ENCODE assay signal across 1 cellular context in the genomic region with DNA sequence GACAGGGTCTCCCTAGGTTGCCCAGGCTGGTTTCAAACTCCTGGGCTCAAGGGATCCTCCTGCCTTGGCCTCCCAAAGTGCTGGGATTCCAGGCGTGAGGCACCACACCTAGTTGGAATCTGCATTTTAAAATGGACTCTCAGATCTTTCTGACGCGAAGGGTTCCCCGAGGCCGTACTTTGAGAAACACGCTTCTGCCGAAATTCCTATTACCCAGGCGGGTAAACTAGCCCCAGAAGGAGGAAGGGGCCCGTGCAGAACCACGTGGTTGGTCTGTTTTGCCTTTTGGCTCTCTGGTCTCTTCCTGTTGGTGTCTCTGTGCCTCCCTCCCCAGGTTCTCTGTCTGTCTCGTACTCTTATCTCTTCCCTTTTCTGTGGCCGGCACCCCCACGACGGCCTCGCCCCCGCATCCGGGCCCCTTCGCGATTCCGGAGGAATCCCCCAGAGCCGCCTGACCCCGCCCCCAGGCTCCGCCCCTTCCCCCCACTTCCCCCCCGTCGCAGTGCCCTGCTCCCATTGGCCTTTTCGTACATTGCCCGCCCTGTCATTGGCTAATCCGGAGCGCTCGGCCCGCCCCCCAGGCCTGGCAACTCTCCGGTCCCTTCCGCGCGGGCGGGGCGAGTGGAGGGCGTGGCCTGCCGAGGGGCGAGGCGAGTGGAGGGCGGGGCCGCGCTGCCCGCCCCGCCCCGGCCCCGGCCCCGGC.
TF ChIP-seq lines count a peak whose summit lies in the region.

A gene (plus strand): TSS at position 689 of the 703 bp plus-strand sequence. CDS start 12,354 bp downstream, outside the sequence.

TF ChIP-seq in K562, 482 proteins besides CTCF, POLR2A, EP300 and RAD21 (continued from another document and continues in another):
- TF ChIP-seq, protein P1, sequence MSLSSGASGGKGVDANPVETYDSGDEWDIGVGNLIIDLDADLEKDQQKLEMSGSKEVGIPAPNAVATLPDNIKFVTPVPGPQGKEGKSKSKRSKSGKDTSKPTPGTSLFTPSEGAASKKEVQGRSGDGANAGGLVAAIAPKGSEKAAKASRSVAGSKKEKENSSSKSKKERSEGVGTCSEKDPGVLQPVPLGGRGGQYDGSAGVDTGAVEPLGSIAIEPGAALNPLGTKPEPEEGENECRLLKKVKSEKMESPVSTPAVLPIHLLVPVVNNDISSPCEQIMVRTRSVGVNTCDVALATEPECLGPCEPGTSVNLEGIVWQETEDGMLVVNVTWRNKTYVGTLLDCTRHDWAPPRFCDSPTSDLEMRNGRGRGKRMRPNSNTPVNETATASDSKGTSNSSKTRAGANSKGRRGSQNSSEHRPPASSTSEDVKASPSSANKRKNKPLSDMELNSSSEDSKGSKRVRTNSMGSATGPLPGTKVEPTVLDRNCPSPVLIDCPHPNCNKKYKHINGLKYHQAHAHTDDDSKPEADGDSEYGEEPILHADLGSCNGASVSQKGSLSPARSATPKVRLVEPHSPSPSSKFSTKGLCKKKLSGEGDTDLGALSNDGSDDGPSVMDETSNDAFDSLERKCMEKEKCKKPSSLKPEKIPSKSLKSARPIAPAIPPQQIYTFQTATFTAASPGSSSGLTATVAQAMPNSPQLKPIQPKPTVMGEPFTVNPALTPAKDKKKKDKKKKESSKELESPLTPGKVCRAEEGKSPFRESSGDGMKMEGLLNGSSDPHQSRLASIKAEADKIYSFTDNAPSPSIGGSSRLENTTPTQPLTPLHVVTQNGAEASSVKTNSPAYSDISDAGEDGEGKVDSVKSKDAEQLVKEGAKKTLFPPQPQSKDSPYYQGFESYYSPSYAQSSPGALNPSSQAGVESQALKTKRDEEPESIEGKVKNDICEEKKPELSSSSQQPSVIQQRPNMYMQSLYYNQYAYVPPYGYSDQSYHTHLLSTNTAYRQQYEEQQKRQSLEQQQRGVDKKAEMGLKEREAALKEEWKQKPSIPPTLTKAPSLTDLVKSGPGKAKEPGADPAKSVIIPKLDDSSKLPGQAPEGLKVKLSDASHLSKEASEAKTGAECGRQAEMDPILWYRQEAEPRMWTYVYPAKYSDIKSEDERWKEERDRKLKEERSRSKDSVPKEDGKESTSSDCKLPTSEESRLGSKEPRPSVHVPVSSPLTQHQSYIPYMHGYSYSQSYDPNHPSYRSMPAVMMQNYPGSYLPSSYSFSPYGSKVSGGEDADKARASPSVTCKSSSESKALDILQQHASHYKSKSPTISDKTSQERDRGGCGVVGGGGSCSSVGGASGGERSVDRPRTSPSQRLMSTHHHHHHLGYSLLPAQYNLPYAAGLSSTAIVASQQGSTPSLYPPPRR (CRISPR knock-in tag; IDR thresholded peaks at IDR 0.05; ENCODE audit: borderline replicate concordance), result no peak
- TF ChIP-seq, protein P2, sequence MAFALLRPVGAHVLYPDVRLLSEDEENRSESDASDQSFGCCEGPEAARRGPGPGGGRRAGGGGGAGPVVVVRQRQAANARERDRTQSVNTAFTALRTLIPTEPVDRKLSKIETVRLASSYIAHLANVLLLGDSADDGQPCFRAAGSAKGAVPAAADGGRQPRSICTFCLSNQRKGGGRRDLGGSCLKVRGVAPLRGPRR (CRISPR knock-in tag; IDR thresholded peaks at IDR 0.05), result no peak
- TF ChIP-seq, protein P3, sequence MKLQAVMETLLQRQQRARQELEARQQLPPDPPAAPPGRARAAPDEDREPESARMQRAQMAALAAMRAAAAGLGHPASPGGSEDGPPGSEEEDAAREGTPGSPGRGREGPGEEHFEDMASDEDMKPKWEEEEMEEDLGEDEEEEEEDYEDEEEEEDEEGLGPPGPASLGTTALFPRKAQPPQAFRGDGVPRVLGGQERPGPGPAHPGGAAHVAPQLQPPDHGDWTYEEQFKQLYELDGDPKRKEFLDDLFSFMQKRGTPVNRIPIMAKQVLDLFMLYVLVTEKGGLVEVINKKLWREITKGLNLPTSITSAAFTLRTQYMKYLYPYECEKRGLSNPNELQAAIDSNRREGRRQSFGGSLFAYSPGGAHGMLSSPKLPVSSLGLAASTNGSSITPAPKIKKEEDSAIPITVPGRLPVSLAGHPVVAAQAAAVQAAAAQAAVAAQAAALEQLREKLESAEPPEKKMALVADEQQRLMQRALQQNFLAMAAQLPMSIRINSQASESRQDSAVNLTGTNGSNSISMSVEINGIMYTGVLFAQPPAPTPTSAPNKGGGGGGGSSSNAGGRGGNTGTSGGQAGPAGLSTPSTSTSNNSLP (IDR thresholded peaks at IDR 0.05; ENCODE audit: borderline replicate concordance, low read depth, low read length), result no peak
- no peak for TF ChIP-seq BACH1 (tag; IDR thresholded peaks at IDR 0.05)
- no peak for TF ChIP-seq ZNF324 (CRISPR knock-in tag; IDR thresholded peaks at IDR 0.05)
- TF ChIP-seq MED1 (CRISPR knock-in tag; IDR thresholded peaks at IDR 0.05; ENCODE audit: borderline replicate concordance), result no peak
- TF ChIP-seq, protein P4, sequence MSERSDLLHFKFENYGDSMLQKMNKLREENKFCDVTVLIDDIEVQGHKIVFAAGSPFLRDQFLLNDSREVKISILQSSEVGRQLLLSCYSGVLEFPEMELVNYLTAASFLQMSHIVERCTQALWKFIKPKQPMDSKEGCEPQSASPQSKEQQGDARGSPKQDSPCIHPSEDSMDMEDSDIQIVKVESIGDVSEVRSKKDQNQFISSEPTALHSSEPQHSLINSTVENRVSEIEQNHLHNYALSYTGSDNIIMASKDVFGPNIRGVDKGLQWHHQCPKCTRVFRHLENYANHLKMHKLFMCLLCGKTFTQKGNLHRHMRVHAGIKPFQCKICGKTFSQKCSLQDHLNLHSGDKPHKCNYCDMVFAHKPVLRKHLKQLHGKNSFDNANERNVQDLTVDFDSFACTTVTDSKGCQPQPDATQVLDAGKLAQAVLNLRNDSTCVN (CRISPR knock-in tag; IDR thresholded peaks at IDR 0.05), result no peak
- TF ChIP-seq SMARCC2 (IDR thresholded peaks at IDR 0.05; ENCODE audit: low read depth), result no peak
- no peak for TF ChIP-seq ZNF232 (CRISPR knock-in tag; IDR thresholded peaks at IDR 0.05)
- peak; percentile 86 for TF ChIP-seq HDAC2 (IDR thresholded peaks at IDR 0.05)
- no peak for TF ChIP-seq ZNF780A (CRISPR knock-in tag; IDR thresholded peaks at IDR 0.05)
- TF ChIP-seq, protein P5, sequence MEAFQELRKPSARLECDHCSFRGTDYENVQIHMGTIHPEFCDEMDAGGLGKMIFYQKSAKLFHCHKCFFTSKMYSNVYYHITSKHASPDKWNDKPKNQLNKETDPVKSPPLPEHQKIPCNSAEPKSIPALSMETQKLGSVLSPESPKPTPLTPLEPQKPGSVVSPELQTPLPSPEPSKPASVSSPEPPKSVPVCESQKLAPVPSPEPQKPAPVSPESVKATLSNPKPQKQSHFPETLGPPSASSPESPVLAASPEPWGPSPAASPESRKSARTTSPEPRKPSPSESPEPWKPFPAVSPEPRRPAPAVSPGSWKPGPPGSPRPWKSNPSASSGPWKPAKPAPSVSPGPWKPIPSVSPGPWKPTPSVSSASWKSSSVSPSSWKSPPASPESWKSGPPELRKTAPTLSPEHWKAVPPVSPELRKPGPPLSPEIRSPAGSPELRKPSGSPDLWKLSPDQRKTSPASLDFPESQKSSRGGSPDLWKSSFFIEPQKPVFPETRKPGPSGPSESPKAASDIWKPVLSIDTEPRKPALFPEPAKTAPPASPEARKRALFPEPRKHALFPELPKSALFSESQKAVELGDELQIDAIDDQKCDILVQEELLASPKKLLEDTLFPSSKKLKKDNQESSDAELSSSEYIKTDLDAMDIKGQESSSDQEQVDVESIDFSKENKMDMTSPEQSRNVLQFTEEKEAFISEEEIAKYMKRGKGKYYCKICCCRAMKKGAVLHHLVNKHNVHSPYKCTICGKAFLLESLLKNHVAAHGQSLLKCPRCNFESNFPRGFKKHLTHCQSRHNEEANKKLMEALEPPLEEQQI (IDR thresholded peaks at IDR 0.05), result no peak
- TF ChIP-seq DPF2 (IDR thresholded peaks at IDR 0.05), result peak; percentile 82
- no peak for TF ChIP-seq PCBP1 (IDR thresholded peaks at IDR 0.05; ENCODE audit: low read depth, low read length, poor library complexity, severe bottlenecking)
- TF ChIP-seq MCM7 (IDR thresholded peaks at IDR 0.05), result no peak
- no peak for TF ChIP-seq SNRNP70 (optimal IDR thresholded peaks at IDR 0.05; ENCODE audit: low read depth, low read length)
- TF ChIP-seq GTF2F1 (IDR thresholded peaks at IDR 0.05; ENCODE audit: low read depth, low read length), result no peak
- TF ChIP-seq, protein P6, sequence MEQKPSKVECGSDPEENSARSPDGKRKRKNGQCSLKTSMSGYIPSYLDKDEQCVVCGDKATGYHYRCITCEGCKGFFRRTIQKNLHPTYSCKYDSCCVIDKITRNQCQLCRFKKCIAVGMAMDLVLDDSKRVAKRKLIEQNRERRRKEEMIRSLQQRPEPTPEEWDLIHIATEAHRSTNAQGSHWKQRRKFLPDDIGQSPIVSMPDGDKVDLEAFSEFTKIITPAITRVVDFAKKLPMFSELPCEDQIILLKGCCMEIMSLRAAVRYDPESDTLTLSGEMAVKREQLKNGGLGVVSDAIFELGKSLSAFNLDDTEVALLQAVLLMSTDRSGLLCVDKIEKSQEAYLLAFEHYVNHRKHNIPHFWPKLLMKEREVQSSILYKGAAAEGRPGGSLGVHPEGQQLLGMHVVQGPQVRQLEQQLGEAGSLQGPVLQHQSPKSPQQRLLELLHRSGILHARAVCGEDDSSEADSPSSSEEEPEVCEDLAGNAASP (IDR thresholded peaks at IDR 0.05), result no peak
- TF ChIP-seq, protein P7, sequence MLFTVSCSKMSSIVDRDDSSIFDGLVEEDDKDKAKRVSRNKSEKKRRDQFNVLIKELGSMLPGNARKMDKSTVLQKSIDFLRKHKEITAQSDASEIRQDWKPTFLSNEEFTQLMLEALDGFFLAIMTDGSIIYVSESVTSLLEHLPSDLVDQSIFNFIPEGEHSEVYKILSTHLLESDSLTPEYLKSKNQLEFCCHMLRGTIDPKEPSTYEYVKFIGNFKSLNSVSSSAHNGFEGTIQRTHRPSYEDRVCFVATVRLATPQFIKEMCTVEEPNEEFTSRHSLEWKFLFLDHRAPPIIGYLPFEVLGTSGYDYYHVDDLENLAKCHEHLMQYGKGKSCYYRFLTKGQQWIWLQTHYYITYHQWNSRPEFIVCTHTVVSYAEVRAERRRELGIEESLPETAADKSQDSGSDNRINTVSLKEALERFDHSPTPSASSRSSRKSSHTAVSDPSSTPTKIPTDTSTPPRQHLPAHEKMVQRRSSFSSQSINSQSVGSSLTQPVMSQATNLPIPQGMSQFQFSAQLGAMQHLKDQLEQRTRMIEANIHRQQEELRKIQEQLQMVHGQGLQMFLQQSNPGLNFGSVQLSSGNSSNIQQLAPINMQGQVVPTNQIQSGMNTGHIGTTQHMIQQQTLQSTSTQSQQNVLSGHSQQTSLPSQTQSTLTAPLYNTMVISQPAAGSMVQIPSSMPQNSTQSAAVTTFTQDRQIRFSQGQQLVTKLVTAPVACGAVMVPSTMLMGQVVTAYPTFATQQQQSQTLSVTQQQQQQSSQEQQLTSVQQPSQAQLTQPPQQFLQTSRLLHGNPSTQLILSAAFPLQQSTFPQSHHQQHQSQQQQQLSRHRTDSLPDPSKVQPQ (CRISPR knock-in tag; IDR thresholded peaks at IDR 0.05; ENCODE audit: borderline replicate concordance), result no peak
- peak; percentile 91; the same call in 1 of the 2 replicates for TF ChIP-seq SMARCA5 (IDR thresholded peaks at IDR 0.05)
- no peak; the same call in 1 of the 2 replicates for TF ChIP-seq ZNF589 (CRISPR knock-in tag; IDR thresholded peaks at IDR 0.05; ENCODE audit: low read depth)
- TF ChIP-seq BRCA1 (IDR thresholded peaks at IDR 0.05), result no peak
- no peak for TF ChIP-seq BRCA1 (CRISPR knock-in tag; IDR thresholded peaks at IDR 0.05)
- TF ChIP-seq TRIM28 (IDR thresholded peaks at IDR 0.05), result peak; percentile 73; the same call in 1 of the 2 replicates
- TF ChIP-seq CREB1 (IDR thresholded peaks at IDR 0.05), result no peak
- peak; percentile 61; the same call in 1 of the 2 replicates for TF ChIP-seq CREB1 (CRISPR knock-in tag; IDR thresholded peaks at IDR 0.05)
- no peak for TF ChIP-seq MAFK (IDR thresholded peaks at IDR 0.05; ENCODE audit: low read length)
- no peak for TF ChIP-seq NCOA6 (IDR thresholded peaks at IDR 0.05)
- TF ChIP-seq, protein P8, sequence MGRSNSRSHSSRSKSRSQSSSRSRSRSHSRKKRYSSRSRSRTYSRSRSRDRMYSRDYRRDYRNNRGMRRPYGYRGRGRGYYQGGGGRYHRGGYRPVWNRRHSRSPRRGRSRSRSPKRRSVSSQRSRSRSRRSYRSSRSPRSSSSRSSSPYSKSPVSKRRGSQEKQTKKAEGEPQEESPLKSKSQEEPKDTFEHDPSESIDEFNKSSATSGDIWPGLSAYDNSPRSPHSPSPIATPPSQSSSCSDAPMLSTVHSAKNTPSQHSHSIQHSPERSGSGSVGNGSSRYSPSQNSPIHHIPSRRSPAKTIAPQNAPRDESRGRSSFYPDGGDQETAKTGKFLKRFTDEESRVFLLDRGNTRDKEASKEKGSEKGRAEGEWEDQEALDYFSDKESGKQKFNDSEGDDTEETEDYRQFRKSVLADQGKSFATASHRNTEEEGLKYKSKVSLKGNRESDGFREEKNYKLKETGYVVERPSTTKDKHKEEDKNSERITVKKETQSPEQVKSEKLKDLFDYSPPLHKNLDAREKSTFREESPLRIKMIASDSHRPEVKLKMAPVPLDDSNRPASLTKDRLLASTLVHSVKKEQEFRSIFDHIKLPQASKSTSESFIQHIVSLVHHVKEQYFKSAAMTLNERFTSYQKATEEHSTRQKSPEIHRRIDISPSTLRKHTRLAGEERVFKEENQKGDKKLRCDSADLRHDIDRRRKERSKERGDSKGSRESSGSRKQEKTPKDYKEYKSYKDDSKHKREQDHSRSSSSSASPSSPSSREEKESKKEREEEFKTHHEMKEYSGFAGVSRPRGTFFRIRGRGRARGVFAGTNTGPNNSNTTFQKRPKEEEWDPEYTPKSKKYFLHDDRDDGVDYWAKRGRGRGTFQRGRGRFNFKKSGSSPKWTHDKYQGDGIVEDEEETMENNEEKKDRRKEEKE (IDR thresholded peaks at IDR 0.05; ENCODE audit: borderline replicate concordance in 1 of 2, control insufficient read depth in 1 of 2, low read depth in 2 of 2, low read length in 1 of 2), result no peak
- no peak for TF ChIP-seq SMAD3 (CRISPR knock-in tag; conservative IDR thresholded peaks at IDR 0.05)
- no peak for TF ChIP-seq GTF2E2 (tag; IDR thresholded peaks at IDR 0.05)
- peak; percentile 21; the same call in 1 of the 2 replicates for TF ChIP-seq SUPT5H (IDR thresholded peaks at IDR 0.05)
- TF ChIP-seq YY1 (IDR thresholded peaks at IDR 0.05; ENCODE audit: borderline replicate concordance in 1 of 3, control insufficient read depth in 1 of 3, extremely low read depth in 1 of 3, insufficient read depth in 3 of 3, insufficient read length in 1 of 3, insufficient replicate concordance in 2 of 3, low read depth in 1 of 3, low read length in 2 of 3), result peak in 2 of 3 experiments; percentile 55 to 80
- no peak for TF ChIP-seq KAT8 (IDR thresholded peaks at IDR 0.05; ENCODE audit: low read depth)
- TF ChIP-seq BMI1 (IDR thresholded peaks at IDR 0.05; ENCODE audit: low read length), result no peak
- TF ChIP-seq ZNF384 (IDR thresholded peaks at IDR 0.05; ENCODE audit: low read depth, low read length), result no peak
- TF ChIP-seq SREBF1 (IDR thresholded peaks at IDR 0.05; ENCODE audit: borderline replicate concordance, low read depth, low read length), result no peak
- no peak; the same call in 1 of the 2 replicates for TF ChIP-seq JUND (IDR thresholded peaks at IDR 0.05; ENCODE audit: borderline replicate concordance, low read depth, low read length)
- TF ChIP-seq JUND (tag; IDR thresholded peaks at IDR 0.05; ENCODE audit: borderline replicate concordance, low read depth, low read length), result no peak
- TF ChIP-seq MYNN (IDR thresholded peaks at IDR 0.05), result no peak
- no peak for TF ChIP-seq MYNN (CRISPR knock-in tag; IDR thresholded peaks at IDR 0.05)
- TF ChIP-seq RFX1 (IDR thresholded peaks at IDR 0.05), result no peak
- peak; percentile 25; the same call in 1 of the 2 replicates for TF ChIP-seq PHF8 (IDR thresholded peaks at IDR 0.05; ENCODE audit: borderline replicate concordance, low read length)
